In the genomic region with DNA sequence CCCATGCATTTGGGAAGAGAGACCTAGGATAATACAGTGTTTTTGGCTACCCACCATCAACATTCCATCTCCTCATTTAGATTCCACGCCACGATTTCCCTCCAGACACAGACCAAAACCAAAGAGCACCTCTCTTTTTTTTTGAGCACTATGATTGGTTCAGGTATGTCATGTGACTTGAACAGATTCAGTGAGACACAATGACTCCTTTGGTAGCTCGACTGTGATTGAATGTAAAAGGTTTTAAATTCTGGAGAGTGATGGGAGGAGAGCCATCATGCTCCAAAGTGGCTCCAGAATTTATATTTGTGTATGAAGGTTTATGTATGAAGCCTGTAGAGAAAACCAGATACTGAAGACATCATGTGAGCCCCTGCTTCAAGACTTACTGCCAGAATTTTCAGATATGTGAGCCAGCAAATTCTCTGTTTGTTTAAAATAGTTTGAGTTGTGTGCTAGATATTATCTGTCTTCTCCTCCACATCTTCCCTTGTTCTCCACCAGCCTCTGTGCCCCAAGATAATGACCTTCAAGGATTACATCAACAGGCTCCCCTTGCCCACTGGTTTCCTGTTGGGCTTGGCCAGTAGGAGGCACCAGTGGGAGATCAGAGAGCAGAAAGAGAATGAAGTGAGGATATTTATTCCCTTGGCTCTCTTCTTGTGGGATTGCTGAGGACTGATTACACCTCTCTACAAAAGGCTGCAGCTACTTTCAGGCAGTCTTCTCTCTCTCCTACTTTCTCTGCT, we compare ENCODE assay signal across 1 cellular context.
TF ChIP-seq lines count a peak whose summit lies in the region.

No MANE protein-coding gene starts in this region.

TF ChIP-seq in GM23338, 12 proteins besides CTCF, POLR2A, EP300 and RAD21:
- TF ChIP-seq, protein P1, sequence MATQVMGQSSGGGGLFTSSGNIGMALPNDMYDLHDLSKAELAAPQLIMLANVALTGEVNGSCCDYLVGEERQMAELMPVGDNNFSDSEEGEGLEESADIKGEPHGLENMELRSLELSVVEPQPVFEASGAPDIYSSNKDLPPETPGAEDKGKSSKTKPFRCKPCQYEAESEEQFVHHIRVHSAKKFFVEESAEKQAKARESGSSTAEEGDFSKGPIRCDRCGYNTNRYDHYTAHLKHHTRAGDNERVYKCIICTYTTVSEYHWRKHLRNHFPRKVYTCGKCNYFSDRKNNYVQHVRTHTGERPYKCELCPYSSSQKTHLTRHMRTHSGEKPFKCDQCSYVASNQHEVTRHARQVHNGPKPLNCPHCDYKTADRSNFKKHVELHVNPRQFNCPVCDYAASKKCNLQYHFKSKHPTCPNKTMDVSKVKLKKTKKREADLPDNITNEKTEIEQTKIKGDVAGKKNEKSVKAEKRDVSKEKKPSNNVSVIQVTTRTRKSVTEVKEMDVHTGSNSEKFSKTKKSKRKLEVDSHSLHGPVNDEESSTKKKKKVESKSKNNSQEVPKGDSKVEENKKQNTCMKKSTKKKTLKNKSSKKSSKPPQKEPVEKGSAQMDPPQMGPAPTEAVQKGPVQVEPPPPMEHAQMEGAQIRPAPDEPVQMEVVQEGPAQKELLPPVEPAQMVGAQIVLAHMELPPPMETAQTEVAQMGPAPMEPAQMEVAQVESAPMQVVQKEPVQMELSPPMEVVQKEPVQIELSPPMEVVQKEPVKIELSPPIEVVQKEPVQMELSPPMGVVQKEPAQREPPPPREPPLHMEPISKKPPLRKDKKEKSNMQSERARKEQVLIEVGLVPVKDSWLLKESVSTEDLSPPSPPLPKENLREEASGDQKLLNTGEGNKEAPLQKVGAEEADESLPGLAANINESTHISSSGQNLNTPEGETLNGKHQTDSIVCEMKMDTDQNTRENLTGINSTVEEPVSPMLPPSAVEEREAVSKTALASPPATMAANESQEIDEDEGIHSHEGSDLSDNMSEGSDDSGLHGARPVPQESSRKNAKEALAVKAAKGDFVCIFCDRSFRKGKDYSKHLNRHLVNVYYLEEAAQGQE (IDR thresholded peaks at IDR 0.05; ENCODE audit: unreplicated experiment), result no peak
- TF ChIP-seq, protein P2, sequence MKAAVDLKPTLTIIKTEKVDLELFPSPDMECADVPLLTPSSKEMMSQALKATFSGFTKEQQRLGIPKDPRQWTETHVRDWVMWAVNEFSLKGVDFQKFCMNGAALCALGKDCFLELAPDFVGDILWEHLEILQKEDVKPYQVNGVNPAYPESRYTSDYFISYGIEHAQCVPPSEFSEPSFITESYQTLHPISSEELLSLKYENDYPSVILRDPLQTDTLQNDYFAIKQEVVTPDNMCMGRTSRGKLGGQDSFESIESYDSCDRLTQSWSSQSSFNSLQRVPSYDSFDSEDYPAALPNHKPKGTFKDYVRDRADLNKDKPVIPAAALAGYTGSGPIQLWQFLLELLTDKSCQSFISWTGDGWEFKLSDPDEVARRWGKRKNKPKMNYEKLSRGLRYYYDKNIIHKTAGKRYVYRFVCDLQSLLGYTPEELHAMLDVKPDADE (IDR thresholded peaks at IDR 0.05), result no peak
- no peak for TF ChIP-seq EZH2 (IDR thresholded peaks at IDR 0.05; ENCODE audit: low read depth, unreplicated experiment)
- TF ChIP-seq STAT1 (IDR thresholded peaks at IDR 0.05; ENCODE audit: unreplicated experiment), result no peak
- no peak for TF ChIP-seq CREB1 (CRISPR knock-in tag; IDR thresholded peaks at IDR 0.05; ENCODE audit: low read depth)
